In the genomic region with DNA sequence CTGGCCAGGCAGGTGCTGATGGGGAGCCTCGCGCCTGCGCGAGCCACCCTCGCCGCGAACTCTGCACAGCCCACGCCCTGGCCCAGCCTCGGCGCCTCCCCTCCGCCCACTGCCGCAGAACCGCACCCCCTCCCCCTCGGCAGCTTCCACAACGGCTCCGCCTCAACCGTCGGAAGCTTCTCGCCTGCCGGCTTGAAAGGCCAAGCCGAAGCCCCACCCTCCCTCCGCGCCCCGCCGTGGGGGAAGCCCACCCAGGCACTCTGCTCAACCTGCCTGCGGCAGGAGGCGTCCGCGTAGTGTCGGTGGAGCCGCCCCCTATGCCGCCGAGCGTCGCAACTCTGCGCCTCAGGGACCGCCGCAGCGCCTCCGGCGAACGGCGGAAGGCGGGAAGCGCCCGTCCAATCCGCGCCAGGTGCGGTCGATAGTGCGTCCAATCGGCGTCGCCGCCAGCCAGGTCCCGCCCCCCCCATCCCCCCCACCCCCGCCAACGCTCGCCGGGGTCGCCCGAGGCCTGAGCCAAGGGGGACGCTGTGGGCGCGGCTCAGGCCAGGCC, we compare ENCODE assay signal across 8 cellular contexts. TPM values are rescaled to one million over a fixed set of nuclear protein-coding genes. Genes with fewer than 3 reads are reported as not detected.
DNase-seq lines count a peak whose midpoint lies in the region; ATAC-seq and TF ChIP-seq lines count a peak whose summit lies in the region.

A gene with protein sequence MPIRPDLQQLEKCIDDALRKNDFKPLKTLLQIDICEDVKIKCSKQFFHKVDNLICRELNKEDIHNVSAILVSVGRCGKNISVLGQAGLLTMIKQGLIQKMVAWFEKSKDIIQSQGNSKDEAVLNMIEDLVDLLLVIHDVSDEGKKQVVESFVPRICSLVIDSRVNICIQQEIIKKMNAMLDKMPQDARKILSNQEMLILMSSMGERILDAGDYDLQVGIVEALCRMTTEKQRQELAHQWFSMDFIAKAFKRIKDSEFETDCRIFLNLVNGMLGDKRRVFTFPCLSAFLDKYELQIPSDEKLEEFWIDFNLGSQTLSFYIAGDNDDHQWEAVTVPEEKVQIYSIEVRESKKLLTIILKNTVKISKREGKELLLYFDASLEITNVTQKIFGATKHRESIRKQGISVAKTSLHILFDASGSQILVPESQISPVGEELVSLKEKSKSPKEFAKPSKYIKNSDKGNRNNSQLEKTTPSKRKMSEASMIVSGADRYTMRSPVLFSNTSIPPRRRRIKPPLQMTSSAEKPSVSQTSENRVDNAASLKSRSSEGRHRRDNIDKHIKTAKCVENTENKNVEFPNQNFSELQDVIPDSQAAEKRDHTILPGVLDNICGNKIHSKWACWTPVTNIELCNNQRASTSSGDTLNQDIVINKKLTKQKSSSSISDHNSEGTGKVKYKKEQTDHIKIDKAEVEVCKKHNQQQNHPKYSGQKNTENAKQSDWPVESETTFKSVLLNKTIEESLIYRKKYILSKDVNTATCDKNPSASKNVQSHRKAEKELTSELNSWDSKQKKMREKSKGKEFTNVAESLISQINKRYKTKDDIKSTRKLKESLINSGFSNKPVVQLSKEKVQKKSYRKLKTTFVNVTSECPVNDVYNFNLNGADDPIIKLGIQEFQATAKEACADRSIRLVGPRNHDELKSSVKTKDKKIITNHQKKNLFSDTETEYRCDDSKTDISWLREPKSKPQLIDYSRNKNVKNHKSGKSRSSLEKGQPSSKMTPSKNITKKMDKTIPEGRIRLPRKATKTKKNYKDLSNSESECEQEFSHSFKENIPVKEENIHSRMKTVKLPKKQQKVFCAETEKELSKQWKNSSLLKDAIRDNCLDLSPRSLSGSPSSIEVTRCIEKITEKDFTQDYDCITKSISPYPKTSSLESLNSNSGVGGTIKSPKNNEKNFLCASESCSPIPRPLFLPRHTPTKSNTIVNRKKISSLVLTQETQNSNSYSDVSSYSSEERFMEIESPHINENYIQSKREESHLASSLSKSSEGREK (N-terminal part only) (minus strand): TSS at position 342 of the 553 bp plus-strand sequence. CDS start 11,224 bp downstream, outside the sequence.

- peak within 1 kb of the TSS; percentile 60 for H3K27ac Mint-ChIP-seq in activated CD4-positive, alpha-beta T cell treated with anti-CD3 and anti-CD28 coated beads for 36 hours
- H3K27ac Mint-ChIP-seq in dendritic cell treated with granulocyte-macrophage colony-stimulating factor and Interleukin-4, amounts not matched to agents 40 ng/mL and 50 ng/mL, for 4 days = peak within 1 kb of the TSS; percentile 62

- no peaks in the 10 kb centered on the region for H3K36me3 ChIP-seq in BE2C
- H3K36me3 ChIP-seq in lower lobe of right lung = no peaks in the 10 kb centered on the region

- POLR2A ChIA-PET in activated CD4-positive, alpha-beta T cell treated with anti-CD3 and anti-CD28 coated beads for 36 hours (lab: Charles Lee) = interaction anchor here (0.7 kb wide), 1 partner anchor 1281 kb away, joined by 5 read pairs; no protein-coding TSS in a partner anchor

- no peaks in the 10 kb centered on the region for H3K9me3 ChIP-seq in BE2C
- no peaks in the 10 kb centered on the region for H3K9me3 ChIP-seq in lower lobe of right lung

- intact Hi-C loops in activated CD4-positive, alpha-beta T cell treated with anti-CD3 and anti-CD28 coated beads for 36 hours (cut with DNase I, micrococcal nuclease) = no loop called here
- intact Hi-C loops in dendritic cell treated with granulocyte-macrophage colony-stimulating factor and Interleukin-4, amounts not matched to agents 40 ng/mL and 50 ng/mL, for 4 days (cut with micrococcal nuclease) = no loop called here
- intact Hi-C loops in lower lobe of right lung (cut with DNase I) = no loop called here

- H3K27me3 ChIP-seq in BE2C = 0 out of 2 replicates have a peak, but pooled peaks cover 5% of the 10 kb centered on the region
- H3K27me3 ChIP-seq in lower lobe of right lung (ENCODE audit: low read depth) = no peaks in the 10 kb centered on the region

- peak within 1 kb of the TSS; percentile 63 for H3K4me3 Mint-ChIP-seq in activated CD4-positive, alpha-beta T cell treated with anti-CD3 and anti-CD28 coated beads for 36 hours
- H3K4me3 Mint-ChIP-seq in dendritic cell treated with granulocyte-macrophage colony-stimulating factor and Interleukin-4, amounts not matched to agents 40 ng/mL and 50 ng/mL, for 4 days = peak within 1 kb of the TSS; percentile 79

- H3K4me1 ChIP-seq in BE2C (no peaks in the 10 kb centered on the region), lower lobe of right lung (peaks cover 17% of the 10 kb centered on the region)

- peaks cover 2% of the 10 kb centered on the region for H3K36me3 Mint-ChIP-seq in activated CD4-positive, alpha-beta T cell treated with anti-CD3 and anti-CD28 coated beads for 36 hours (ENCODE audit: low read depth)
- peaks cover under 1% of the 10 kb centered on the region for H3K36me3 Mint-ChIP-seq in dendritic cell treated with granulocyte-macrophage colony-stimulating factor and Interleukin-4, amounts not matched to agents 40 ng/mL and 50 ng/mL, for 4 days (ENCODE audit: low read depth)

- TF ChIP-seq CTCF in BE2C (IDR thresholded peaks at IDR 0.05; ENCODE audit: low read depth, low read length) (no peak), lower lobe of right lung (IDR thresholded peaks at IDR 0.05) (no peak)

- ATAC-seq in HG02970 (IDR thresholded peaks at IDR 0.05; ENCODE audit: low FRiP score, unreplicated experiment) = peak; percentile 8
- peak; percentile 60 for ATAC-seq in activated CD4-positive, alpha-beta T cell treated with anti-CD3 and anti-CD28 coated beads for 36 hours
- ATAC-seq in lower lobe of right lung = peak; percentile 80 to 81
- no peak for ATAC-seq in GM18873 (IDR thresholded peaks at IDR 0.05; ENCODE audit: low FRiP score, unreplicated experiment)

- peaks cover 1% of the 10 kb centered on the region for H3K27me3 Mint-ChIP-seq in activated CD4-positive, alpha-beta T cell treated with anti-CD3 and anti-CD28 coated beads for 36 hours
- H3K27me3 Mint-ChIP-seq in dendritic cell treated with granulocyte-macrophage colony-stimulating factor and Interleukin-4, amounts not matched to agents 40 ng/mL and 50 ng/mL, for 4 days = peaks cover 2% of the 10 kb centered on the region

- CTCF ChIA-PET in activated CD4-positive, alpha-beta T cell treated with anti-CD3 and anti-CD28 coated beads for 36 hours (lab: Charles Lee) = interaction anchor here (0.6 to 4.4 kb wide), 6 partner anchors 12 to 260 kb away, joined by 3 to 48 read pairs (median 4); no protein-coding TSS in a partner anchor

- DNase-seq in BE2C = peak; percentile 18
- DNase-seq in activated CD4-positive, alpha-beta T cell treated with anti-CD3 and anti-CD28 coated beads for 36 hours = peak; percentile 76
- peak; percentile 61 for DNase-seq in lower lobe of right lung
- DNase-seq in stimulated activated CD8-positive, alpha-beta memory T cell treated with anti-CD3 and anti-CD28 coated beads, Interleukin-2, amount 100 ng/mL, for 1 hour (ENCODE audit: low read depth in 2 of 2) = peak; percentile 27 to 62
- no peak for DNase-seq in NCI-H1105 (lab: John Stamatoyannopoulos, UW)

- peaks cover 30% of the 10 kb centered on the region for H3K4me1 Mint-ChIP-seq in activated CD4-positive, alpha-beta T cell treated with anti-CD3 and anti-CD28 coated beads for 36 hours
- peaks cover 13% of the 10 kb centered on the region for H3K4me1 Mint-ChIP-seq in dendritic cell treated with granulocyte-macrophage colony-stimulating factor and Interleukin-4, amounts not matched to agents 40 ng/mL and 50 ng/mL, for 4 days (ENCODE audit: low read depth)

- H3K27ac ChIP-seq in lower lobe of right lung = peak within 1 kb of the TSS; percentile 69

- H3K4me3 ChIP-seq in BE2C (ENCODE audit: low read depth, low read length) (peak within 1 kb of the TSS; percentile 63), lower lobe of right lung (peak within 1 kb of the TSS; percentile 68)

- no peaks in the 10 kb centered on the region for H3K9me3 Mint-ChIP-seq in activated CD4-positive, alpha-beta T cell treated with anti-CD3 and anti-CD28 coated beads for 36 hours (ENCODE audit: low read depth)
- no peaks in the 10 kb centered on the region for H3K9me3 Mint-ChIP-seq in dendritic cell treated with granulocyte-macrophage colony-stimulating factor and Interleukin-4, amounts not matched to agents 40 ng/mL and 50 ng/mL, for 4 days

RNA-seq across cellular contexts. Expression of the gene that starts here (rescaled TPM):
- not detected for polyA plus RNA-seq in BE2C (2012; ENCODE audit: insufficient read depth, insufficient read length, low read depth)
- 1 to 10 TPM; 1.5 to 2.1 TPM for total RNA-seq in activated CD4-positive, alpha-beta T cell treated with anti-CD3 and anti-CD28 coated beads for 36 hours
- 3.5 TPM for total RNA-seq in lower lobe of right lung
